Comparison of ENCODE assay signal across 8 cellular contexts in genomic region chr1:15409400-15410222, GRCh38. TPM values are rescaled to one million over a fixed set of nuclear protein-coding genes. Genes with fewer than 3 reads are reported as not detected.
DNase-seq lines count a peak whose midpoint lies in the region; ATAC-seq and TF ChIP-seq lines count a peak whose summit lies in the region.

A gene with protein sequence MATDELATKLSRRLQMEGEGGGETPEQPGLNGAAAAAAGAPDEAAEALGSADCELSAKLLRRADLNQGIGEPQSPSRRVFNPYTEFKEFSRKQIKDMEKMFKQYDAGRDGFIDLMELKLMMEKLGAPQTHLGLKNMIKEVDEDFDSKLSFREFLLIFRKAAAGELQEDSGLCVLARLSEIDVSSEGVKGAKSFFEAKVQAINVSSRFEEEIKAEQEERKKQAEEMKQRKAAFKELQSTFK (plus strand): TSS chr1:15409888. CDS start chr1:15409972, 84 bp downstream.

- H3K4me3 Mint-ChIP-seq in activated naive CD4-positive, alpha-beta T cell treated with anti-CD3 and anti-CD28 coated beads for 36 hours, result peak within 1 kb of the TSS; percentile 90

- CTCF ChIA-PET in activated naive CD4-positive, alpha-beta T cell treated with anti-CD3 and anti-CD28 coated beads for 36 hours (lab: Charles Lee), result no interaction called here

- H3K27ac Mint-ChIP-seq in activated naive CD4-positive, alpha-beta T cell treated with anti-CD3 and anti-CD28 coated beads for 36 hours, result peak within 1 kb of the TSS; percentile 81

- TF ChIP-seq POLR2A in suprapubic skin (IDR thresholded peaks at IDR 0.05), result peak; percentile 39 to 92

- peaks cover 2% of the 10 kb centered on the region for H3K27me3 Mint-ChIP-seq in activated naive CD4-positive, alpha-beta T cell treated with anti-CD3 and anti-CD28 coated beads for 36 hours (ENCODE audit: low read depth)

- no peaks in the 10 kb centered on the region for H3K36me3 Mint-ChIP-seq in activated naive CD4-positive, alpha-beta T cell treated with anti-CD3 and anti-CD28 coated beads for 36 hours (ENCODE audit: low read depth)

- TF ChIP-seq CTCF in DND-41 (IDR thresholded peaks at IDR 0.05; ENCODE audit: borderline replicate concordance, extremely low read depth, low read length, poor library complexity, severe bottlenecking) (no peak), Loucy (conservative IDR thresholded peaks at IDR 0.05; ENCODE audit: low read length) (no peak), omental fat pad (IDR thresholded peaks at IDR 0.05) (no peak), suprapubic skin (IDR thresholded peaks at IDR 0.05) (no peak)

- H3F3A ChIP-seq in GM23248 (ENCODE audit: insufficient read depth), result peaks cover 26% of the 10 kb centered on the region
- peaks cover 5% of the 10 kb centered on the region; the same call in 1 of the 2 replicates for H3F3A ChIP-seq in Loucy (ENCODE audit: low read depth)

- TF ChIP-seq EP300 in suprapubic skin (IDR thresholded peaks at IDR 0.05), result no peak

- peak; percentile 87 for DNase-seq in DND-41
- DNase-seq in GM23248, result peak; percentile 91
- DNase-seq in SK-N-MC (ENCODE audit: low read depth, low spot score), result no peak
- DNase-seq in activated naive CD4-positive, alpha-beta T cell treated with anti-CD3 and anti-CD28 coated beads for 36 hours, result peak; percentile 79
- DNase-seq in germinal center (ENCODE audit: low spot score), result peak; percentile 92
- peak; percentile 58 for DNase-seq in omental fat pad (ENCODE audit: low spot score)
- DNase-seq in suprapubic skin (ENCODE audit: low spot score in 2 of 2), result peak; percentile 88 to 90

- H2AFZ ChIP-seq in DND-41 (ENCODE audit: low read depth, low read length) (peak within 1 kb of the TSS; percentile 86), GM23248 (peak within 1 kb of the TSS; percentile 71), Loucy (ENCODE audit: low read length) (peak within 1 kb of the TSS; percentile 87)

- H3K9ac ChIP-seq in DND-41 (ENCODE audit: low read depth, low read length) (peak within 1 kb of the TSS; percentile 86), GM23248 (peak within 1 kb of the TSS; percentile 85), Loucy (ENCODE audit: low read depth, low read length, poor library complexity, severe bottlenecking) (peak within 1 kb of the TSS; percentile 85), SK-N-MC (ENCODE audit: insufficient read length) (peak within 1 kb of the TSS; percentile 80)

- H3K4me2 ChIP-seq in DND-41 (ENCODE audit: insufficient read depth, low read length) (peak within 1 kb of the TSS; percentile 85), GM23248 (ENCODE audit: unreplicated experiment) (peak within 1 kb of the TSS; percentile 81), Loucy (ENCODE audit: low read depth, low read length, poor library complexity, severe bottlenecking) (peak within 1 kb of the TSS; percentile 97)

- H3K4me1 Mint-ChIP-seq in activated naive CD4-positive, alpha-beta T cell treated with anti-CD3 and anti-CD28 coated beads for 36 hours (ENCODE audit: low read depth), result peaks cover 24% of the 10 kb centered on the region

- H3K36me3 ChIP-seq in DND-41 (ENCODE audit: insufficient read depth, low read length) (peaks cover 6% of the 10 kb centered on the region; the same call in 1 of the 2 replicates), GM23248 (ENCODE audit: low read depth) (no peaks in the 10 kb centered on the region), Loucy (ENCODE audit: insufficient read depth, low read length) (no peaks in the 10 kb centered on the region), SK-N-MC (ENCODE audit: insufficient read depth, low read length) (no peaks in the 10 kb centered on the region), suprapubic skin (no peaks in the 10 kb centered on the region)

- H3K27ac ChIP-seq in DND-41 (ENCODE audit: low read length) (peak within 1 kb of the TSS; percentile 61), GM23248 (peak within 1 kb of the TSS; percentile 9; the same call in 1 of the 2 replicates), SK-N-MC (no peak within 1 kb of the TSS), suprapubic skin (peak within 1 kb of the TSS; percentile 78)

- H3K9me3 ChIP-seq in DND-41 (ENCODE audit: insufficient read depth, low read length, severe bottlenecking) (no peaks in the 10 kb centered on the region), GM23248 (ENCODE audit: low read depth) (no peaks in the 10 kb centered on the region), Loucy (ENCODE audit: insufficient read depth, low read depth, low read length) (no peaks in the 10 kb centered on the region), SK-N-MC (ENCODE audit: low read depth, low read length) (no peaks in the 10 kb centered on the region), suprapubic skin (no peaks in the 10 kb centered on the region)

- H3K9me2 ChIP-seq in GM23248 (ENCODE audit: insufficient read depth) (no peaks in the 10 kb centered on the region), Loucy (replicated peaks; ENCODE audit: low read depth, low read length) (no peaks in the 10 kb centered on the region)

- in situ Hi-C loops in GM23248 (cut with MboI), result no loop called here

- H3K79me2 ChIP-seq in DND-41 (ENCODE audit: insufficient read depth, low read length), result peaks cover 16% of the 10 kb centered on the region
- H3K79me2 ChIP-seq in GM23248 (ENCODE audit: insufficient read depth), result peaks cover 42% of the 10 kb centered on the region
- peaks cover 46% of the 10 kb centered on the region for H3K79me2 ChIP-seq in Loucy (ENCODE audit: insufficient read depth, low read length)

- intact Hi-C loops in activated naive CD4-positive, alpha-beta T cell treated with anti-CD3 and anti-CD28 coated beads for 36 hours (cut with micrococcal nuclease), result loop anchor here (1.0 to 10.0 kb wide), 6 partner anchors 8 to 555 kb away; partner anchors contain the start of genes CASP9, DDI2 and FHAD1

- ATAC-seq in DND-41 (ENCODE audit: insufficient read depth, low read depth), result peak; percentile 95
- ATAC-seq in omental fat pad (ENCODE audit: low FRiP score), result peak; percentile 77

- no peaks in the 10 kb centered on the region for H3K9me3 Mint-ChIP-seq in activated naive CD4-positive, alpha-beta T cell treated with anti-CD3 and anti-CD28 coated beads for 36 hours

- H3K4me1 ChIP-seq in DND-41 (ENCODE audit: insufficient read depth, low read length) (peaks cover 21% of the 10 kb centered on the region), GM23248 (ENCODE audit: insufficient read depth) (peaks cover 18% of the 10 kb centered on the region), Loucy (ENCODE audit: insufficient read depth, low read length, poor library complexity, severe bottlenecking) (peaks cover 43% of the 10 kb centered on the region), suprapubic skin (peaks cover 53% of the 10 kb centered on the region)

- H3K4me3 ChIP-seq in DND-41 (ENCODE audit: low read depth in 1 of 2, low read length in 2 of 2) (peak within 1 kb of the TSS; percentile 61 to 80), GM23248 (peak within 1 kb of the TSS; percentile 90), Loucy (ENCODE audit: low read length, poor library complexity, severe bottlenecking) (peak within 1 kb of the TSS; percentile 94), SK-N-MC (peak within 1 kb of the TSS; percentile 89), suprapubic skin (peak within 1 kb of the TSS; percentile 70)

- H4K20me1 ChIP-seq in DND-41 (ENCODE audit: insufficient read depth, low read length) (peaks cover 47% of the 10 kb centered on the region), GM23248 (ENCODE audit: insufficient read depth) (no peaks in the 10 kb centered on the region), Loucy (ENCODE audit: insufficient read depth, low read length, poor library complexity, severe bottlenecking) (peaks cover 42% of the 10 kb centered on the region)

- 1 to 3% methylated on average over 35 to 96 of the region's 99 CpGs for WGBS in GM23248 (ENCODE audit: low coverage in 1 of 2, low lambda C conversion rate in 2 of 2, missing lambda C conversion rate in 2 of 2), 2 experiments
- WGBS in suprapubic skin, result under 1% methylated on average over 28 of the region's 99 CpGs

- H3K27me3 ChIP-seq in DND-41 (ENCODE audit: insufficient read depth, low read length, poor library complexity) (peaks cover 27% of the 10 kb centered on the region), GM23248 (replicated peaks; ENCODE audit: insufficient read depth) (no peaks in the 10 kb centered on the region), Loucy (ENCODE audit: insufficient read depth, low read length, poor library complexity, severe bottlenecking) (no peaks in the 10 kb centered on the region), suprapubic skin (no peaks in the 10 kb centered on the region)

RNA-seq across cellular contexts. Expression of the gene that starts here (rescaled TPM):
- total RNA-seq in GM23248 (2014; rRNA removed; shearing (Covaris generic)), result 49.9 and 56.3 TPM in 2 replicates
- 53.1 and 56.1 TPM in 2 replicates for polyA plus RNA-seq in GM23248 (2016; fragmentation: Nextera tagmentation; extraction: Ambion mirVana)
- total RNA-seq in activated naive CD4-positive, alpha-beta T cell treated with anti-CD3 and anti-CD28 coated beads for 36 hours, result 10 to 100 TPM; 35.0 to 36.0 TPM
- 100 to 1,000 TPM in 1 of 4 donors, 10 to 100 TPM in 3; 35.6 to 120 (median 54.4) TPM for total RNA-seq in omental fat pad
- 10 to 100 TPM; 43.5 to 54.4 (median 49.9) TPM for total RNA-seq in suprapubic skin
